In the genomic region with DNA sequence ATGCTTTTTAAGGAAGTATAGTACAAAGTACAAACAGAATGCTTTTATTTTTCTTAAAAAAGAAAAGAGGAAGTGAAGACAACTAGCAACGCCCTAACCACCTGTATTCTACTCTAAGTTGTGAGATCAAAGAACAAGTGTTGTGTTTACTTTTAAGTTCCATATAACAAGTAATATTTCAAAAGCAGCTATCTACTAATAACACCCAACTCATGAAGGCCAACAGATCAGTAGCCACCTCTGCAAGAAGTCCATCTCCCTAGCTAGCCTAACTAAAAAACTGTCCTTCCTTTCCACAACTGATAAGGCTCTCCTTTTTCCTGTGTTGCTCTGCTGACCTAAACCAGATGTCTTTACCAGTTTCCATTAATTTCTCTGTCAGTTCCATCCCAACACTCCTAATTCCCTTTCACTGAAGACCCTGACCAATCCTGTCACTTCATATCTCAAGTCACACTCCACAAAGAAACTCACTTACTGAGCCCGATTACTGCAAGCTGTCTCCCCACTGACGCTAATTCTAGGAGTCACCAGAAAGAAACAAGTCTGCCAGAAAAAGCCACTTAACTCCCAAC, we compare ENCODE assay signal across 8 cellular contexts. TPM values are rescaled to one million over a fixed set of nuclear protein-coding genes. Genes with fewer than 3 reads are reported as not detected.
DNase-seq lines count a peak whose midpoint lies in the region; ATAC-seq, FAIRE-seq and TF ChIP-seq lines count a peak whose summit lies in the region.

No MANE protein-coding gene starts in this region.

- H3K4me3 Mint-ChIP-seq in T-helper 17 cell = peak overlapping the region; percentile 88

- in situ Hi-C loops in brain microvascular endothelial cell (cut with HindIII; ENCODE audit: low pct_ligation_motif_present, low sequenced_read_pairs) = no loop called here

- ATAC-seq in GM19043 (IDR thresholded peaks at IDR 0.05; ENCODE audit: low read depth, unreplicated experiment) (peak; percentile 94), HG03139 (IDR thresholded peaks at IDR 0.05; ENCODE audit: unreplicated experiment) (peak; percentile 87), T-helper 17 cell (peak; percentile 81)

- no peaks in the 10 kb centered on the region for H3K27me3 Mint-ChIP-seq in T-helper 17 cell

- H3K27ac Mint-ChIP-seq in T-helper 17 cell = peak overlapping the region; percentile 89

- WGBS in small intestine, 3 donors = 18 to 32% (median 21%) methylated on average over 3 of the region's 3 CpGs

- no peak for TF ChIP-seq CTCF in AG04450 (IDR thresholded peaks at IDR 0.05; ENCODE audit: low read depth, low read length)
- no peak for TF ChIP-seq CTCF in brain microvascular endothelial cell (IDR thresholded peaks at IDR 0.05; ENCODE audit: low read depth, low read length, missing control alignments)

- H3K27ac ChIP-seq in AG04450 (ENCODE audit: low read depth, low read length) = peak overlapping the region; percentile 21
- peak overlapping the region; percentile 20 to 74 for H3K27ac ChIP-seq in small intestine (ENCODE audit: low read depth in 1 of 2, low read length in 1 of 2)
- no peak overlapping the region for H3K27ac ChIP-seq in brain microvascular endothelial cell

- H3K4me3 ChIP-seq in AG04450 (ENCODE audit: low read depth, low read length) (no peak overlapping the region), small intestine (ENCODE audit: low read depth in 1 of 2, low read length in 2 of 2) (no peak overlapping the region), brain microvascular endothelial cell (ENCODE audit: low read depth, low read length) (no peak overlapping the region)

- peaks cover 7% of the 10 kb centered on the region for H3K36me3 Mint-ChIP-seq in T-helper 17 cell (ENCODE audit: low read depth)

- H3K9me3 ChIP-seq in AG04450 (ENCODE audit: control insufficient read depth, insufficient read depth, low read length) (no peaks in the 10 kb centered on the region), T-helper 17 cell (ENCODE audit: control insufficient read depth, low read length, poor library complexity, severe bottlenecking) (no peaks in the 10 kb centered on the region), small intestine (ENCODE audit: control insufficient read depth, low read depth) (no peaks in the 10 kb centered on the region)

- POLR2A ChIA-PET in AG04450 (lab: Yijun Ruan, JAX) = interaction anchor here (0.9 kb wide), 1 partner anchor 12 kb away, joined by 3 read pairs; no protein-coding TSS in a partner anchor

- peaks cover 3 to 6% of the 10 kb centered on the region in 2 donors for H3K4me1 ChIP-seq in small intestine (ENCODE audit: control insufficient read depth in 2 of 2, insufficient read depth in 1 of 2, low read depth in 1 of 2, low read length in 1 of 2)

- H3K36me3 ChIP-seq in small intestine (ENCODE audit: control insufficient read depth in 2 of 2, insufficient read depth in 2 of 2, low read length in 2 of 2) (peaks cover 0 to 3% of the 10 kb centered on the region in 2 donors), brain microvascular endothelial cell (replicated peaks) (peaks cover 5% of the 10 kb centered on the region)

- peaks cover 41% of the 10 kb centered on the region for H3K4me1 Mint-ChIP-seq in T-helper 17 cell

- no peaks in the 10 kb centered on the region for H3K27me3 ChIP-seq in AG04450 (ENCODE audit: control insufficient read depth, insufficient read depth, low read length)
- no peaks in the 10 kb centered on the region for H3K27me3 ChIP-seq in small intestine (ENCODE audit: control insufficient read depth in 2 of 2, insufficient read depth in 2 of 2, low read length in 2 of 2)
- H3K27me3 ChIP-seq in brain microvascular endothelial cell (replicated peaks) = no peaks in the 10 kb centered on the region

- CTCF ChIA-PET in AG04450 (lab: Charles Lee) = interaction anchor here (0.6 kb wide), 2 partner anchors 34 to 241 kb away, joined by 3 read pairs; no protein-coding TSS in a partner anchor

- no peak for DNase-seq in AG04450 (ENCODE audit: low read depth, low spot score)
- no peak for DNase-seq in T-helper 17 cell
- peak; percentile 48 for DNase-seq in small intestine
- no peak for DNase-seq in brain microvascular endothelial cell
- no peak for DNase-seq in NCI-H1092 (lab: John Stamatoyannopoulos, UW)
- DNase-seq in NCI-H2029 treated with DMSO at 0.1 percent for 48 hours (lab: John Stamatoyannopoulos, UW) = no peak

- no peak for FAIRE-seq in small intestine (lab: Jason Lieb, UNC)

RNA-seq across cellular contexts. Expression of a gene that starts 26.9 kb away (rescaled TPM):
- 49.9 and 58.0 TPM in 2 replicates for polyA plus RNA-seq in AG04450 (2011; rRNA removed)
- polyA minus RNA-seq in AG04450 (2011; rRNA and poly(A)+ RNA removed) = 164 and 213 TPM in 2 replicates
- 100 to 1,000 TPM; 124 to 134 TPM for total RNA-seq in T-helper 17 cell
- polyA plus RNA-seq in small intestine = 1 to 10 TPM; 2.5 to 5.5 (median 3.0) TPM
